ENCODE assay signal across 9 cellular contexts in the genomic region with DNA sequence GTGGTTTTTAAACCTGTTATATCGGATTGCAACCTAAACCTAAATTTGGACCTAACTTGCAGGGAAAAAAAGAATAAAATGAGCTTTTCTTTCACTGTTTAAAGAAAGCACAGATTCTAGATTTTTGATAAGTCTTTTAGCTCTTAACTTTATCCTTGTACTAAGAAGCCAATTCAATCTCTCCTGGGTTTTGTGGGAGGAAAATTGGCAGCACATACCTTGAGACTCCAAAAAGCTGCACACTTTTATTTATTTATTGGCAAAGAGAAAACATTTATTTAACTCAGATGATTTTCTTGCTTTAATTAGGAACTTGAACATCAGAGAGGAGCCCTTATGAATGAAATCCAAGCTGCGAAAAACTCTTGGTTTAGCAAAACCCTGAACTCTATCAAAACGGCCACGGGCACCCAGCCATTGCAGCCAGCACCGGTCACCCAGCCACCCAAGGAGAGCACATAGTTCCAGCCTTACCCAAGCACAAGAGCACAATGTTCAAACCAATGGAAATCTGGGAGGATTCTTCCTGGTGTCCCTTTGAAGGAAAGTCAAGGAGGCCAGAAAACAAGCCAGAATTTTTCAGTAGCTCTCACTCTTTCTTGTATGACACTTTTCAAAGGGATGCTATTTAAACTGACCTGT. TPM values are rescaled to one million over a fixed set of nuclear protein-coding genes. Genes with fewer than 3 reads are reported as not detected.
DNase-seq lines count a peak whose midpoint lies in the region; ATAC-seq and TF ChIP-seq lines count a peak whose summit lies in the region.
"Had no signal": no experiment of that assay in that cellular context is flagged by ENCODE, and none has a peak within 500 bp of the region (broad histone marks: within the 10 kb centered on the region; RNA-seq: fewer than 3 reads in every experiment).

No MANE protein-coding gene starts in this region.

- H3K36me3 Mint-ChIP-seq in activated naive CD4-positive, alpha-beta T cell treated with anti-CD3 and anti-CD28 coated beads, Interleukin-2, amount 50 U/mL, for 24 hours = peaks cover 17% of the 10 kb centered on the region
- H3K36me3 Mint-ChIP-seq in activated naive CD4-positive, alpha-beta T cell treated with anti-CD3 and anti-CD28 coated beads, Interleukin-2, amount 50 U/mL, for 72 hours = no peaks in the 10 kb centered on the region
- H3K36me3 Mint-ChIP-seq in brain = no peaks in the 10 kb centered on the region

- no peak overlapping the region for H2AK5ac ChIP-seq in mesendoderm (ENCODE audit: low read length)

- peaks cover 46% of the 10 kb centered on the region for H3K4me1 Mint-ChIP-seq in activated naive CD4-positive, alpha-beta T cell treated with anti-CD3 and anti-CD28 coated beads, Interleukin-2, amount 50 U/mL, for 24 hours
- no peaks in the 10 kb centered on the region for H3K4me1 Mint-ChIP-seq in brain

- no peaks in the 10 kb centered on the region for H3K79me2 ChIP-seq in mesendoderm (ENCODE audit: control insufficient read depth, insufficient read depth, low read length)

- H3K9me3 ChIP-seq in muscle layer of duodenum (ENCODE audit: control insufficient read depth in 1 of 2, low read length in 2 of 2) (no peaks in the 10 kb centered on the region), aorta (ENCODE audit: control insufficient read depth, low read length) (no peaks in the 10 kb centered on the region)
- H3K9me3 ChIP-seq: BE2C had no signal

- intact Hi-C loops in aorta (cut with DNase I) = loop anchor here in 1 of 2 donors (10.0 kb wide), 1 partner anchor 195 kb away; no protein-coding TSS in a partner anchor

- H3K27me3 ChIP-seq in muscle layer of duodenum (ENCODE audit: low read depth, low read length) = no peaks in the 10 kb centered on the region
- H3K27me3 ChIP-seq in aorta (ENCODE audit: control insufficient read depth in 1 of 2, insufficient read depth in 2 of 2, low read length in 1 of 2) = no peaks in the 10 kb centered on the region
- no peaks in the 10 kb centered on the region for H3K27me3 ChIP-seq in mesendoderm (ENCODE audit: insufficient read depth, low read length, poor library complexity)
- H3K27me3 ChIP-seq: BE2C had no signal

- no peak overlapping the region for H3K9ac ChIP-seq in mesendoderm (ENCODE audit: low read length)

- H3K18ac ChIP-seq in mesendoderm (ENCODE audit: low read length) = no peak overlapping the region

- H3K4me1 ChIP-seq in muscle layer of duodenum (ENCODE audit: control insufficient read depth in 1 of 2, insufficient read depth in 2 of 2, low read length in 2 of 2) (no peaks in the 10 kb centered on the region), aorta (ENCODE audit: control insufficient read depth in 1 of 2, insufficient read depth in 2 of 2, low read length in 2 of 2) (no peaks in the 10 kb centered on the region), mesendoderm (ENCODE audit: control insufficient read depth, low read depth, low read length) (no peaks in the 10 kb centered on the region)

- no peak overlapping the region for H3K4me2 ChIP-seq in mesendoderm (ENCODE audit: low read length)

- H2BK5ac ChIP-seq in mesendoderm (ENCODE audit: low read length) = no peak overlapping the region

- H3K4me3 Mint-ChIP-seq in activated naive CD4-positive, alpha-beta T cell treated with anti-CD3 and anti-CD28 coated beads, Interleukin-2, amount 50 U/mL, for 24 hours = peak overlapping the region; percentile 78
- peak overlapping the region in 1 of 5 experiments; percentile 79 for H3K4me3 Mint-ChIP-seq in brain

- H3K9me3 Mint-ChIP-seq in activated naive CD4-positive, alpha-beta T cell treated with anti-CD3 and anti-CD28 coated beads, Interleukin-2, amount 50 U/mL, for 24 hours = no peaks in the 10 kb centered on the region
- no peaks in the 10 kb centered on the region for H3K9me3 Mint-ChIP-seq in activated naive CD4-positive, alpha-beta T cell treated with anti-CD3 and anti-CD28 coated beads, Interleukin-2, amount 50 U/mL, for 72 hours
- H3K9me3 Mint-ChIP-seq in brain = no peaks in the 10 kb centered on the region

- in situ Hi-C loops in G401 (cut with HindIII; ENCODE audit: low sequenced_read_pairs) = no loop called here

- H3K4me3 ChIP-seq in muscle layer of duodenum (ENCODE audit: low read depth in 1 of 2, low read length in 2 of 2) (peak overlapping the region; percentile 57 to 69), aorta (ENCODE audit: low read length in 2 of 2) (no peak overlapping the region), mesendoderm (ENCODE audit: low read length) (no peak overlapping the region)

- ATAC-seq in activated naive CD4-positive, alpha-beta T cell treated with anti-CD3 and anti-CD28 coated beads, Interleukin-2, amount 50 U/mL, for 72 hours = no peak
- peak; percentile 43 for ATAC-seq in aorta (ENCODE audit: low FRiP score)

- peak overlapping the region; percentile 91 for H3K27ac Mint-ChIP-seq in activated naive CD4-positive, alpha-beta T cell treated with anti-CD3 and anti-CD28 coated beads, Interleukin-2, amount 50 U/mL, for 24 hours
- peak overlapping the region in 1 of 2 donors; percentile 92 for H3K27ac Mint-ChIP-seq in activated naive CD4-positive, alpha-beta T cell treated with anti-CD3 and anti-CD28 coated beads, Interleukin-2, amount 50 U/mL, for 72 hours
- H3K27ac Mint-ChIP-seq in brain = peak overlapping the region in 4 of 5 experiments; percentile 33 to 80 (median 62)

- H3K27ac ChIP-seq in muscle layer of duodenum (ENCODE audit: low read length) (peak overlapping the region; percentile 94), aorta (ENCODE audit: low read depth in 1 of 2, low read length in 2 of 2) (peak overlapping the region in 1 of 2 donors; percentile 6), mesendoderm (ENCODE audit: low read depth, low read length) (no peak overlapping the region)

- no peak overlapping the region for H2BK15ac ChIP-seq in mesendoderm (replicated peaks; ENCODE audit: low read depth)

- no peaks in the 10 kb centered on the region for H3K27me3 Mint-ChIP-seq in activated naive CD4-positive, alpha-beta T cell treated with anti-CD3 and anti-CD28 coated beads, Interleukin-2, amount 50 U/mL, for 24 hours
- H3K27me3 Mint-ChIP-seq in brain = no peaks in the 10 kb centered on the region

- no peak overlapping the region for H4K8ac ChIP-seq in mesendoderm (ENCODE audit: low read depth, low read length)

- DNase-seq in activated naive CD4-positive, alpha-beta T cell treated with anti-CD3 and anti-CD28 coated beads, Interleukin-2, amount 50 U/mL, for 72 hours (ENCODE audit: low spot score in 2 of 2) = no peak
- DNase-seq in aorta (no peak), mesendoderm (no peak), G401 (ENCODE audit: low spot score) (no peak), mesenteric fat pad (ENCODE audit: low spot score) (no peak)
- DNase-seq: BE2C had no signal

- no peak overlapping the region for H4K5ac ChIP-seq in mesendoderm (ENCODE audit: low read length)

- peaks cover 0 to 4% of the 10 kb centered on the region in 2 donors for H3K36me3 ChIP-seq in muscle layer of duodenum (ENCODE audit: control insufficient read depth in 1 of 2, insufficient read depth in 2 of 2, low read length in 2 of 2)
- H3K36me3 ChIP-seq in aorta (ENCODE audit: control insufficient read depth in 1 of 2, insufficient read depth in 2 of 2, low read length in 1 of 2) = peaks cover 2 to 4% of the 10 kb centered on the region in 2 donors
- no peaks in the 10 kb centered on the region for H3K36me3 ChIP-seq in mesendoderm (ENCODE audit: control insufficient read depth, insufficient read depth, low read length)
- H3K36me3 ChIP-seq: BE2C had no signal

- no peaks in the 10 kb centered on the region for H3K79me1 ChIP-seq in mesendoderm (ENCODE audit: low read length)

- no peak overlapping the region for H3K56ac ChIP-seq in mesendoderm (ENCODE audit: low read length)

- H3K4ac ChIP-seq in mesendoderm (ENCODE audit: low read depth, low read length) = no peak overlapping the region

- H3K23ac ChIP-seq in mesendoderm (ENCODE audit: low read length) = no peak overlapping the region

- no peak overlapping the region for H2BK120ac ChIP-seq in mesendoderm (ENCODE audit: low read depth, low read length)

- WGBS in aorta, 2 donors = 72 to 75% methylated on average over 5 of the region's 5 CpGs
- WGBS in mesendoderm (ENCODE audit: extremely low coverage, insufficient coverage, low lambda C conversion rate) = no CpG with 5 or more reads among the region's 5 CpGs

- no peak for TF ChIP-seq CTCF in brain (conservative IDR thresholded peaks at IDR 0.05)

RNA-seq across cellular contexts. Expression of a gene that starts 10.1 kb away (rescaled TPM):
- total RNA-seq in activated naive CD4-positive, alpha-beta T cell treated with anti-CD3 and anti-CD28 coated beads, Interleukin-2, amount 50 U/mL, for 72 hours = 100 to 1,000 TPM; 345 to 354 TPM
- polyA plus RNA-seq in brain (ENCODE audit: insufficient read depth, low read depth, low replicate concordance) (181 TPM), aorta (10 to 100 TPM; 43.5 to 76.5 TPM)
- total RNA-seq in aorta (10 to 100 TPM; 54.8 to 69.6 TPM), mesenteric fat pad (83.7 TPM)
- polyA plus RNA-seq in mesendoderm (2013, experiment 1 of 2) = 113 TPM
- 111 TPM for polyA plus RNA-seq in mesendoderm (2013, experiment 2 of 2)
- 589 and 1,389 TPM in 2 replicates for total RNA-seq in G401 (2014; rRNA removed; shearing (Covaris generic))

RNA-seq across cellular contexts. Expression of a gene that starts 33.6 kb away (rescaled TPM):
- total RNA-seq in activated naive CD4-positive, alpha-beta T cell treated with anti-CD3 and anti-CD28 coated beads, Interleukin-2, amount 50 U/mL, for 72 hours = 10 to 100 TPM; 42.6 to 45.7 TPM
- 32.8 TPM for polyA plus RNA-seq in brain (ENCODE audit: insufficient read depth, low read depth, low replicate concordance)
- total RNA-seq in aorta = 10 to 100 TPM; 22.0 to 28.3 TPM
- 10 to 100 TPM; 21.5 to 22.7 TPM for polyA plus RNA-seq in aorta
- 52.1 TPM for polyA plus RNA-seq in mesendoderm (2013, experiment 1 of 2)
- polyA plus RNA-seq in mesendoderm (2013, experiment 2 of 2) = 50.0 TPM
- 24.9 and 30.1 TPM in 2 replicates for total RNA-seq in G401 (2014; rRNA removed; shearing (Covaris generic))
- total RNA-seq in mesenteric fat pad = 25.6 TPM

Comparison
In these comparisons a context has a peak if more than half of its experiments do, and no peak if none do; other contexts are left out.
1. H3K4me3 ChIP-seq: peak in muscle layer of duodenum (2 of 2); none in aorta (0 of 2) and mesendoderm (single experiment).